23 cellular contexts compared by ENCODE assay signal in genomic region chrX:17471121-17471520, GRCh38.
DNase-seq lines count a peak whose midpoint lies in the region; ATAC-seq, FAIRE-seq and TF ChIP-seq lines count a peak whose summit lies in the region.
"Had no signal": no experiment of that assay in that cellular context is flagged by ENCODE, and none has a peak within 500 bp of the region (broad histone marks: within the 10 kb centered on the region; RNA-seq: fewer than 3 reads in every experiment).

No MANE protein-coding gene starts in this region.

- no peak overlapping the region for H3K56ac ChIP-seq in IMR-90 (ENCODE audit: extremely low read depth, insufficient read depth, low read length)

- no peak overlapping the region for H3K27ac Mint-ChIP-seq in astrocyte (ENCODE audit: unreplicated experiment)
- H3K27ac Mint-ChIP-seq: B cell; CD4-positive, alpha-beta T cell; CD8-positive, alpha-beta T cell had no signal

- no peak overlapping the region for H3K18ac ChIP-seq in IMR-90 (ENCODE audit: low read depth, low read length)

- no peaks in the 10 kb centered on the region for H3K9me3 Mint-ChIP-seq in astrocyte (ENCODE audit: unreplicated experiment)
- H3K9me3 Mint-ChIP-seq: CD4-positive, alpha-beta T cell; CD8-positive, alpha-beta T cell had no signal

- H2AFZ ChIP-seq in IMR-90 (replicated peaks; ENCODE audit: low read length, poor library complexity) (no peak overlapping the region), astrocyte (ENCODE audit: low read depth, low read length) (no peak overlapping the region)

- no peak overlapping the region for H4K91ac ChIP-seq in IMR-90 (ENCODE audit: insufficient read depth, low read depth, low read length)

- intact Hi-C loops in IMR-90 (cut with micrococcal nuclease) = loop anchor here (5.0 to 10.0 kb wide), 2 partner anchors 64 to 94 kb away; partner anchors contain the start of gene NHS

- H3K27ac ChIP-seq in IMR-90 (ENCODE audit: insufficient read depth, low read length) (no peak overlapping the region), astrocyte (ENCODE audit: low read depth, low read length) (no peak overlapping the region)
- H3K27ac ChIP-seq: BLaER1 treated with 17β-estradiol and CSF1 and Interleukin-3, amounts not matched to agents 10 nM and 100 nM; C4-2B had no signal

- FAIRE-seq in astrocyte (lab: Jason Lieb, UNC) (no peak), colon (lab: Jason Lieb, UNC) (peak; percentile 10)
- FAIRE-seq: A204.1, D721Med, G401.6, GM12891, GM19239 had no signal

- WGBS in IMR-90 (ENCODE audit: extremely low coverage in 2 of 2, insufficient read length in 1 of 2), 2 experiments = no CpG with 5 or more reads among the region's 2 CpGs

- no peak overlapping the region for H2BK120ac ChIP-seq in IMR-90 (ENCODE audit: low read depth, low read length)

- no peak overlapping the region for H2AK9ac ChIP-seq in IMR-90 (replicated peaks; ENCODE audit: low read depth, low read length, poor library complexity)

- CTCF ChIA-PET in IMR-90 (lab: Yijun Ruan, JAX) = no interaction called here

- no peak overlapping the region for H2BK20ac ChIP-seq in IMR-90 (ENCODE audit: low read depth, low read length)

- H3K36me3 Mint-ChIP-seq in astrocyte (ENCODE audit: low read depth, unreplicated experiment) = no peaks in the 10 kb centered on the region
- H3K36me3 Mint-ChIP-seq: CD8-positive, alpha-beta T cell had no signal

- H3K4me1 Mint-ChIP-seq in astrocyte (ENCODE audit: low read depth, unreplicated experiment) = peaks cover 15% of the 10 kb centered on the region
- H3K4me1 Mint-ChIP-seq: B cell had no signal

- no peak overlapping the region for H3K23ac ChIP-seq in IMR-90 (ENCODE audit: low read depth, low read length)

- no peak overlapping the region for H3K9ac ChIP-seq in IMR-90 (ENCODE audit: low read depth, low read length)
- H3K9ac ChIP-seq in astrocyte (ENCODE audit: low read length) = no peak overlapping the region
- H3K9ac ChIP-seq: BLaER1 treated with 17β-estradiol and CSF1 and Interleukin-3, amounts not matched to agents 10 nM and 100 nM had no signal

- peaks cover 28% of the 10 kb centered on the region for H3K79me2 ChIP-seq in astrocyte (ENCODE audit: insufficient read depth, low read length)

- H3K9me3 ChIP-seq in IMR-90 (ENCODE audit: control insufficient read depth, insufficient read depth, low read length) = no peaks in the 10 kb centered on the region
- no peaks in the 10 kb centered on the region for H3K9me3 ChIP-seq in astrocyte (ENCODE audit: insufficient read depth, low read depth, low read length)
- H3K9me3 ChIP-seq: Caco-2 had no signal

- DNase-seq in IMR-90 (peak; percentile 21), astrocyte (ENCODE audit: low read depth) (peak; percentile 54), HUDEP-2 (lab: John Stamatoyannopoulos, UW; ENCODE audit: unreplicated experiment in 76 of 76) (no peak), SHP77 (lab: John Stamatoyannopoulos, UW) (no peak), kidney tubule cell (ENCODE audit: low spot score) (no peak)
- DNase-seq: 8988T; AML-193; Caco-2; Calu3; CD4-positive, alpha-beta T cell; CD8-positive, alpha-beta T cell; DMS79 treated with DMSO at 0.1 percent for 48 hours; GF-D8 had no signal

- no TSS peak for BruUV-seq in IMR-90 (replicated peaks; lab: Mats Ljungman, UMichigan)

- H3K27me3 ChIP-seq in IMR-90 (ENCODE audit: control insufficient read depth, insufficient read depth, low read length) = peaks cover 4% of the 10 kb centered on the region
- no peaks in the 10 kb centered on the region for H3K27me3 ChIP-seq in astrocyte (ENCODE audit: insufficient read depth, low read length)

- H3K4me1 ChIP-seq in IMR-90 (ENCODE audit: control insufficient read depth, insufficient read depth, low read length) = peaks cover 3% of the 10 kb centered on the region
- H3K4me1 ChIP-seq in astrocyte (ENCODE audit: insufficient read depth, low read length) = peaks cover 19% of the 10 kb centered on the region
- H3K4me1 ChIP-seq: BLaER1 treated with 17β-estradiol and CSF1 and Interleukin-3, amounts not matched to agents 10 nM and 100 nM had no signal

- POLR2A ChIA-PET in IMR-90 (lab: Charles Lee; ENCODE audit: unreplicated experiment) = no interaction called here

- no peak overlapping the region for H2AK5ac ChIP-seq in IMR-90 (ENCODE audit: low read depth, low read length)

- no peak overlapping the region for H3K14ac ChIP-seq in IMR-90 (replicated peaks; ENCODE audit: low read depth, low read length)

- no peaks in the 10 kb centered on the region for H4K20me1 ChIP-seq in IMR-90 (ENCODE audit: insufficient read depth, low read length)
- H4K20me1 ChIP-seq in astrocyte (ENCODE audit: insufficient read depth, low read length) = peaks cover 1% of the 10 kb centered on the region
- H4K20me1 ChIP-seq: BLaER1 treated with 17β-estradiol and CSF1 and Interleukin-3, amounts not matched to agents 10 nM and 100 nM had no signal

- no peak overlapping the region for H3K4ac ChIP-seq in IMR-90 (ENCODE audit: low read depth, low read length)

- no peak overlapping the region for H4K8ac ChIP-seq in IMR-90 (ENCODE audit: low read depth in 2 of 2, low read length in 2 of 2)

- in situ Hi-C loops in IMR-90 (cut with MboI; ENCODE audit: low sequenced_read_pairs) = no loop called here

- H3K27me3 Mint-ChIP-seq in astrocyte (ENCODE audit: low read depth, unreplicated experiment) = no peaks in the 10 kb centered on the region
- H3K27me3 Mint-ChIP-seq: B cell; CD4-positive, alpha-beta T cell had no signal

- H2BK5ac ChIP-seq in IMR-90 (ENCODE audit: low read depth, low read length, poor library complexity, severe bottlenecking) = no peak overlapping the region

- TF ChIP-seq CTCF in IMR-90 (conservative IDR thresholded peaks at IDR 0.05; ENCODE audit: low read depth, low read length) (no peak), astrocyte (IDR thresholded peaks at IDR 0.05; ENCODE audit: insufficient read depth, low read depth, low read length) (no peak)

- no peak for TF ChIP-seq RAD21 in IMR-90 (IDR thresholded peaks at IDR 0.05; ENCODE audit: low read length)

- dilution Hi-C loops in IMR-90 (cut with HindIII; ENCODE audit: low sequenced_read_pairs, unreplicated experiment) = no loop called here

- no peaks in the 10 kb centered on the region for H3K9me1 ChIP-seq in IMR-90 (ENCODE audit: insufficient read depth, low read length)

- no peaks in the 10 kb centered on the region for H3K36me3 ChIP-seq in IMR-90 (ENCODE audit: control insufficient read depth, insufficient read depth, low read length)
- no peaks in the 10 kb centered on the region for H3K36me3 ChIP-seq in astrocyte (ENCODE audit: insufficient read depth, low read length)
- H3K36me3 ChIP-seq: BLaER1 treated with 17β-estradiol and CSF1 and Interleukin-3, amounts not matched to agents 10 nM and 100 nM had no signal

- H3K4me3 ChIP-seq in IMR-90 (ENCODE audit: insufficient read depth, low read depth, low read length) (no peak overlapping the region), astrocyte (ENCODE audit: insufficient read depth, low read depth, low read length) (no peak overlapping the region)
- H3K4me3 ChIP-seq: BLaER1 treated with 17β-estradiol and CSF1 and Interleukin-3, amounts not matched to agents 10 nM and 100 nM had no signal

- H3K79me1 ChIP-seq in IMR-90 (ENCODE audit: low read depth in 1 of 2, low read length in 2 of 2) = no peaks in the 10 kb centered on the region

- no peak for ATAC-seq in IMR-90 (ENCODE audit: low read depth)
- no peak for ATAC-seq in HG02884 (IDR thresholded peaks at IDR 0.05; ENCODE audit: unreplicated experiment)
- ATAC-seq: CD8-positive, alpha-beta T cell had no signal

- H3K4me3 Mint-ChIP-seq in astrocyte (ENCODE audit: unreplicated experiment) = no peak overlapping the region
- H3K4me3 Mint-ChIP-seq: B cell; CD4-positive, alpha-beta T cell; CD8-positive, alpha-beta T cell had no signal

- H4K5ac ChIP-seq in IMR-90 (ENCODE audit: low read depth, low read length) = no peak overlapping the region

- H3K4me2 ChIP-seq in IMR-90 (ENCODE audit: low read depth, low read length) (no peak overlapping the region), astrocyte (ENCODE audit: low read length) (no peak overlapping the region)
- H3K4me2 ChIP-seq: BLaER1 treated with 17β-estradiol and CSF1 and Interleukin-3, amounts not matched to agents 10 nM and 100 nM had no signal

- TF ChIP-seq POLR2A in IMR-90 (IDR thresholded peaks at IDR 0.05; ENCODE audit: low read depth, low read length) = no peak

- H2BK15ac ChIP-seq in IMR-90 (ENCODE audit: low read depth, low read length) = no peak overlapping the region

TF ChIP-seq in IMR-90, 13 proteins besides CTCF, POLR2A, EP300 and RAD21:
- no peak for TF ChIP-seq RFX5 (IDR thresholded peaks at IDR 0.05; ENCODE audit: low read depth, low read length)
- no peak for TF ChIP-seq BHLHE40 (IDR thresholded peaks at IDR 0.05; ENCODE audit: low read depth, low read length)
- no peak for TF ChIP-seq CEBPB (IDR thresholded peaks at IDR 0.05; ENCODE audit: low read depth, low read length)
- TF ChIP-seq RCOR1 (IDR thresholded peaks at IDR 0.05; ENCODE audit: insufficient replicate concordance, low read length) = no peak
- no peak for TF ChIP-seq SMC3 (IDR thresholded peaks at IDR 0.05; ENCODE audit: low read depth, low read length)
- TF ChIP-seq FOS (IDR thresholded peaks at IDR 0.05; ENCODE audit: low read depth, low read length) = no peak
TF ChIP-seq in IMR-90: peak in this region for 0.

Comparison
In these comparisons a context has a peak if more than half of its experiments do, and no peak if none do; other contexts are left out.
1. DNase-seq: peak in IMR-90 (single experiment) and astrocyte (single experiment); none in HUDEP-2 (0 of 76), SHP77 (0 of 2) and kidney tubule cell (single experiment).